Comparison of ENCODE assay signal across 8 cellular contexts in genomic region chr14:90256354-90257131, GRCh38. TPM values are rescaled to one million over a fixed set of nuclear protein-coding genes. Genes with fewer than 3 reads are reported as not detected.
DNase-seq lines count a peak whose midpoint lies in the region; ATAC-seq and TF ChIP-seq lines count a peak whose summit lies in the region.

PSMC1 (plus strand) TSS chr14:90256553; CDS start chr14:90256598, 45 bp downstream.

- peak within 1 kb of the TSS; percentile 93 to 99 (median 97) for H3K4me3 Mint-ChIP-seq in immature natural killer cell

- peaks cover 8 to 13% (median 11%) of the 10 kb centered on the region in 3 donors for H3K36me3 Mint-ChIP-seq in immature natural killer cell

- H3K9me3 Mint-ChIP-seq in immature natural killer cell: no peaks in the 10 kb centered on the region

- H3K36me3 ChIP-seq in WERI-Rb-1 (peaks cover 35% of the 10 kb centered on the region), mammary epithelial cell (ENCODE audit: insufficient read depth, low read length) (peaks cover 7% of the 10 kb centered on the region)

- H3K27me3 ChIP-seq in WERI-Rb-1 (ENCODE audit: insufficient read depth, low read depth, severe bottlenecking): no peaks in the 10 kb centered on the region
- no peaks in the 10 kb centered on the region for H3K27me3 ChIP-seq in mammary epithelial cell (ENCODE audit: insufficient read depth, low read length)

- H3K4me2 ChIP-seq in mammary epithelial cell (ENCODE audit: insufficient read depth, low read depth, low read length): peak within 1 kb of the TSS; percentile 89

- peak within 1 kb of the TSS; percentile 99 for H3K4me3 ChIP-seq in WERI-Rb-1 (ENCODE audit: low read depth, low read length)
- H3K4me3 ChIP-seq in mammary epithelial cell (replicated peaks in 1 of 3; ENCODE audit: insufficient read depth in 1 of 3, low read depth in 2 of 3, low read length in 3 of 3): peak within 1 kb of the TSS; percentile 86 to 99 (median 98)

- H3K27ac ChIP-seq in WERI-Rb-1 (peak within 1 kb of the TSS; percentile 89), mammary epithelial cell (ENCODE audit: insufficient read depth, low read depth, low read length) (peak within 1 kb of the TSS; percentile 92)

- WGBS in mammary epithelial cell (ENCODE audit: low coverage, missing lambda C conversion rate): 1% methylated on average over 29 of the region's 55 CpGs

- dilution Hi-C loops in mammary epithelial cell (cut with HindIII; ENCODE audit: low sequenced_read_pairs): no loop called here

- peak within 1 kb of the TSS; percentile 97 for H3K9ac ChIP-seq in mammary epithelial cell (ENCODE audit: insufficient read depth, low read length)

- peaks cover 7% of the 10 kb centered on the region for H3K4me1 ChIP-seq in mammary epithelial cell (ENCODE audit: insufficient read depth, low read length)

- peak within 1 kb of the TSS; percentile 84 to 95 (median 94) for H3K27ac Mint-ChIP-seq in immature natural killer cell

- TF ChIP-seq CTCF in WERI-Rb-1 (IDR thresholded peaks at IDR 0.05; ENCODE audit: low read depth, low read length): no peak
- no peak for TF ChIP-seq CTCF in mammary epithelial cell (conservative IDR thresholded peaks at IDR 0.05 in 1 of 2, IDR thresholded peaks at IDR 0.05 in 1 of 2; ENCODE audit: extremely low read depth in 1 of 2, insufficient read depth in 1 of 2, low read depth in 1 of 2, low read length in 2 of 2)

- DNase-seq in ACHN (peak; percentile 93), NCI-H2227 (lab: John Stamatoyannopoulos, UW; ENCODE audit: unreplicated experiment) (peak; percentile 94), WERI-Rb-1 (peak; percentile 93), mammary epithelial cell (peak; percentile 87), immature natural killer cell (peak; percentile 86 to 89 (median 87)), smooth muscle cell of the brain vasculature (ENCODE audit: low read depth, low spot score) (peak; percentile 75)

- BruUV-seq in mammary epithelial cell (replicated peaks; lab: Mats Ljungman, UMichigan): TSS peak; percentile 55

- intact Hi-C loops in mammary epithelial cell (cut with micrococcal nuclease): no loop called here

- no peaks in the 10 kb centered on the region for H3K9me3 ChIP-seq in WERI-Rb-1 (ENCODE audit: severe bottlenecking)
- no peaks in the 10 kb centered on the region for H3K9me3 ChIP-seq in mammary epithelial cell (replicated peaks; ENCODE audit: insufficient read depth, low read length)

- CTCF ChIA-PET in mammary epithelial cell (lab: Charles Lee; ENCODE audit: low non-redundant PET): no interaction called here

- peaks cover 39% of the 10 kb centered on the region for H3K79me2 ChIP-seq in mammary epithelial cell (ENCODE audit: insufficient read depth, low read length)

- H4K20me1 ChIP-seq in mammary epithelial cell (ENCODE audit: insufficient read depth, low read length): no peaks in the 10 kb centered on the region

- in situ Hi-C loops in ACHN (cut with HindIII; ENCODE audit: low pct_ligation_motif_present, low pct_unique_long_range_greater_than_20kb, low sequenced_read_pairs): no loop called here
- in situ Hi-C loops in mammary epithelial cell (cut with MboI; ENCODE audit: low sequenced_read_pairs in 2 of 2): no loop called here

- ATAC-seq in GM18873 (IDR thresholded peaks at IDR 0.05; ENCODE audit: low FRiP score, unreplicated experiment) (peak; percentile 90), HG03139 (IDR thresholded peaks at IDR 0.05; ENCODE audit: unreplicated experiment) (peak; percentile 89)

- H3K27me3 Mint-ChIP-seq in immature natural killer cell (ENCODE audit: low read depth in 3 of 3): peaks cover 8 to 28% (median 15%) of the 10 kb centered on the region in 3 donors

- H2AFZ ChIP-seq in mammary epithelial cell (ENCODE audit: low read depth, low read length): peak within 1 kb of the TSS; percentile 96

- H3K4me1 Mint-ChIP-seq in immature natural killer cell: peaks cover 33 to 40% of the 10 kb centered on the region in 2 donors

RNA-seq across cellular contexts. Expression of gene PSMC1, which starts in this region (rescaled TPM):
- total RNA-seq in mammary epithelial cell: 100 to 1,000 TPM in 1 of 2 donors, 10 to 100 TPM in 1; 82.4 to 112 TPM
- polyA plus RNA-seq in mammary epithelial cell (151 TPM), immature natural killer cell (100 to 1,000 TPM; 139 to 193 (median 145) TPM)
- polyA minus RNA-seq in mammary epithelial cell: 62.4 TPM

Comparison
In these comparisons a context has a peak if more than half of its experiments do, and no peak if none do; other contexts are left out.
1. Peak in every context shown above with its lines: DNase-seq, ATAC-seq, H3K4me3 ChIP-seq and H3K27ac ChIP-seq.